Comparison of ENCODE assay signal across 1 cellular context in the genomic region with DNA sequence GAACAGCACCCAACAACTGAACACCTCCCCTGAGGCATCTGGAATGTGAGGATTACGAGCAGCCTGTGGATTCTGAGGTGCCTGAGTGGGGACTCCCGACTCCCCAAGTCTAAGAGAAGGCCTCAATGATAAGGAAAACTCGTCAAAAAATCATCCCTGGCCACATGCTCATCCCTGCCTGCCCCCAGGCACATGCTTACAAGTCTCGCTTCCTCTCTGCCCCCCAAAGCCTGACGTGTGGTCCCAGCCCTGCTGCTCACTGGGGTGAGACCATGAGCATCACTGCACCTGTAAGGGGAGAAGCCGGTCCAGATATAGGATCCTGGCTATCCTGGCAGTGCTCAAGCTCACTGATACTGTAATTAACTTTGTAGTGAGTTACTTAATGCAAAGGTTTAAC.
A peak's percentile ranks its signal among the peaks of the same experiment; 100 is the strongest.
TF ChIP-seq lines count a peak whose summit lies in the region.

No MANE protein-coding gene starts in this region.

TF ChIP-seq in HEK293, 187 proteins besides CTCF, POLR2A, EP300 and RAD21 (continued from another document):
- TF ChIP-seq, protein P1, sequence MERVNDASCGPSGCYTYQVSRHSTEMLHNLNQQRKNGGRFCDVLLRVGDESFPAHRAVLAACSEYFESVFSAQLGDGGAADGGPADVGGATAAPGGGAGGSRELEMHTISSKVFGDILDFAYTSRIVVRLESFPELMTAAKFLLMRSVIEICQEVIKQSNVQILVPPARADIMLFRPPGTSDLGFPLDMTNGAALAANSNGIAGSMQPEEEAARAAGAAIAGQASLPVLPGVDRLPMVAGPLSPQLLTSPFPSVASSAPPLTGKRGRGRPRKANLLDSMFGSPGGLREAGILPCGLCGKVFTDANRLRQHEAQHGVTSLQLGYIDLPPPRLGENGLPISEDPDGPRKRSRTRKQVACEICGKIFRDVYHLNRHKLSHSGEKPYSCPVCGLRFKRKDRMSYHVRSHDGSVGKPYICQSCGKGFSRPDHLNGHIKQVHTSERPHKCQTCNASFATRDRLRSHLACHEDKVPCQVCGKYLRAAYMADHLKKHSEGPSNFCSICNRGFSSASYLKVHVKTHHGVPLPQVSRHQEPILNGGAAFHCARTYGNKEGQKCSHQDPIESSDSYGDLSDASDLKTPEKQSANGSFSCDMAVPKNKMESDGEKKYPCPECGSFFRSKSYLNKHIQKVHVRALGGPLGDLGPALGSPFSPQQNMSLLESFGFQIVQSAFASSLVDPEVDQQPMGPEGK (tag by site-specific recombination; IDR thresholded peaks at IDR 0.05) = 0 out of 2 replicates have a peak, but pooled peaks have one; percentile 6
- TF ChIP-seq ZNF585B (tag by site-specific recombination; IDR thresholded peaks at IDR 0.05) (no peak), ZNF341 (tag by site-specific recombination; IDR thresholded peaks at IDR 0.05; ENCODE audit: low read depth) (peak; percentile 20; the same call in 1 of the 2 replicates), SCRT2 (tag by site-specific recombination; IDR thresholded peaks at IDR 0.05) (peak; percentile 23; the same call in 1 of the 2 replicates), MEIS1 (CRISPR knock-in tag; IDR thresholded peaks at IDR 0.05; ENCODE audit: borderline replicate concordance) (no peak), ZNF501 (tag by site-specific recombination; IDR thresholded peaks at IDR 0.05) (no peak), ZFP37 (tag by site-specific recombination; IDR thresholded peaks at IDR 0.05) (no peak)
